In genomic region chr1:16324456-16324890, GRCh38 we compare ENCODE assay signal across 11 cellular contexts. TPM values are rescaled to one million over a fixed set of nuclear protein-coding genes. Genes with fewer than 3 reads are reported as not detected.
A peak's percentile ranks its signal among the peaks of the same experiment; 100 is the strongest.
DNase-seq lines count a peak whose midpoint lies in the region; TF ChIP-seq lines count a peak whose summit lies in the region.
"Had no signal": no experiment of that assay in that cellular context is flagged by ENCODE, and none has a peak within 500 bp of the region (broad histone marks: within the 10 kb centered on the region; RNA-seq: fewer than 3 reads in every experiment).

No MANE protein-coding gene starts in this region.

- H3K36me3 ChIP-seq in effector memory CD4-positive, alpha-beta T cell (ENCODE audit: control insufficient read depth, insufficient read depth, low read length) = no peaks in the 10 kb centered on the region
- H3K36me3 ChIP-seq: colonic mucosa had no signal

- H3K36me3 Mint-ChIP-seq in osteocyte (ENCODE audit: unreplicated experiment) = peaks cover 8% of the 10 kb centered on the region

- H3K9me3 ChIP-seq in effector memory CD4-positive, alpha-beta T cell (ENCODE audit: control insufficient read depth, low read length) = no peaks in the 10 kb centered on the region
- H3K9me3 ChIP-seq: colonic mucosa had no signal

- no peaks in the 10 kb centered on the region for H3K4me1 ChIP-seq in effector memory CD4-positive, alpha-beta T cell (ENCODE audit: control insufficient read depth, insufficient read depth, low read length, poor library complexity, severe bottlenecking)
- H3K4me1 ChIP-seq: colonic mucosa had no signal

- H3K27ac Mint-ChIP-seq in osteocyte (ENCODE audit: unreplicated experiment) = peak overlapping the region; percentile 92
- H3K27ac Mint-ChIP-seq: activated CD4-positive, alpha-beta memory T cell treated with anti-CD3 and anti-CD28 coated beads, Interleukin-2, amount 10 ng/mL, durations not matched to agents 7 days and 5 days; naive B cell had no signal

- no peaks in the 10 kb centered on the region for H3K27me3 ChIP-seq in effector memory CD4-positive, alpha-beta T cell (replicated peaks; ENCODE audit: control insufficient read depth, insufficient read depth, low read length, poor library complexity, severe bottlenecking)
- H3K27me3 ChIP-seq: colonic mucosa had no signal

- no peaks in the 10 kb centered on the region for H3K27me3 Mint-ChIP-seq in osteocyte (ENCODE audit: unreplicated experiment)
- H3K27me3 Mint-ChIP-seq: activated CD4-positive, alpha-beta memory T cell treated with anti-CD3 and anti-CD28 coated beads, Interleukin-2, amount 10 ng/mL, durations not matched to agents 7 days and 5 days; naive B cell had no signal

- no peaks in the 10 kb centered on the region for H3K9me3 Mint-ChIP-seq in osteocyte (ENCODE audit: unreplicated experiment)
- H3K9me3 Mint-ChIP-seq: activated CD4-positive, alpha-beta memory T cell treated with anti-CD3 and anti-CD28 coated beads, Interleukin-2, amount 10 ng/mL, durations not matched to agents 7 days and 5 days; naive B cell had no signal

- DNase-seq in DMS79 (lab: John Stamatoyannopoulos, UW) (peak; percentile 77), NCI-H446 (lab: John Stamatoyannopoulos, UW) (peak; percentile 57 to 73), epithelial cell of prostate (ENCODE audit: low read depth, low spot score) (no peak), osteocyte (ENCODE audit: extremely low spot score, unreplicated experiment) (no peak), medulla oblongata (ENCODE audit: extremely low spot score) (no peak), GM19238 (ENCODE audit: insufficient read length, low spot score) (no peak)
- DNase-seq in effector CD8-positive, alpha-beta T cell (lab: John Stamatoyannopoulos, UW) = no peak
- DNase-seq in effector memory CD4-positive, alpha-beta T cell = no peak
- DNase-seq: activated CD4-positive, alpha-beta memory T cell treated with anti-CD3 and anti-CD28 coated beads, Interleukin-2, amount 10 ng/mL, durations not matched to agents 7 days and 5 days; colonic mucosa; naive B cell had no signal

- H3K4me3 Mint-ChIP-seq in osteocyte (ENCODE audit: unreplicated experiment) = no peak overlapping the region
- H3K4me3 Mint-ChIP-seq: activated CD4-positive, alpha-beta memory T cell treated with anti-CD3 and anti-CD28 coated beads, Interleukin-2, amount 10 ng/mL, durations not matched to agents 7 days and 5 days; naive B cell had no signal

- no peak overlapping the region for H3K4me3 ChIP-seq in effector memory CD4-positive, alpha-beta T cell (ENCODE audit: insufficient read depth, low read depth, low read length, poor library complexity, severe bottlenecking)
- H3K4me3 ChIP-seq: colonic mucosa had no signal

- H3K27ac ChIP-seq in epithelial cell of prostate = peak overlapping the region; percentile 17
- no peak overlapping the region for H3K27ac ChIP-seq in effector memory CD4-positive, alpha-beta T cell (ENCODE audit: insufficient read depth, low read length, poor library complexity, severe bottlenecking)
- H3K27ac ChIP-seq: colonic mucosa had no signal

- H3K4me1 Mint-ChIP-seq in osteocyte (ENCODE audit: unreplicated experiment) = peaks cover 23% of the 10 kb centered on the region
- H3K4me1 Mint-ChIP-seq: activated CD4-positive, alpha-beta memory T cell treated with anti-CD3 and anti-CD28 coated beads, Interleukin-2, amount 10 ng/mL, durations not matched to agents 7 days and 5 days had no signal

- TF ChIP-seq CTCF in osteocyte (IDR thresholded peaks at IDR 0.05) = no peak

RNA-seq across cellular contexts. Expression of gene FBXO42, which starts 27.8 kb away (rescaled TPM):
- total RNA-seq in osteocyte = 22.2 and 22.8 TPM in 2 replicates

RNA-seq across cellular contexts. Expression of gene SZRD1, which starts 42.6 kb away (rescaled TPM):
- total RNA-seq in osteocyte = 141 and 143 TPM in 2 replicates

Comparison
In these comparisons a context has a peak if more than half of its experiments do, and no peak if none do; other contexts are left out.
1. DNase-seq: peak in DMS79 (single experiment) and NCI-H446 (2 of 2); none in epithelial cell of prostate (single experiment), osteocyte (single experiment), effector CD8-positive, alpha-beta T cell (single experiment), medulla oblongata (single experiment), GM19238 (single experiment) and effector memory CD4-positive, alpha-beta T cell (0 of 3).